Comparison of ENCODE assay signal across 17 cellular contexts in genomic region chr6:5787054-5787720, GRCh38.
DNase-seq lines count a peak whose midpoint lies in the region; ATAC-seq and TF ChIP-seq lines count a peak whose summit lies in the region.
"Had no signal": no experiment of that assay in that cellular context is flagged by ENCODE, and none has a peak within 500 bp of the region (broad histone marks: within the 10 kb centered on the region; RNA-seq: fewer than 3 reads in every experiment).

No MANE protein-coding gene starts in this region.

- peak; percentile 32 to 34 for ATAC-seq in activated T-cell treated with anti-CD3 and anti-CD28 coated beads, Interleukin-2, amount 50 U/mL, for 4 hours
- peak; percentile 82 for ATAC-seq in DND-41 (ENCODE audit: insufficient read depth, low read depth)
- ATAC-seq in naive thymus-derived CD8-positive, alpha-beta T cell = peak; percentile 86 to 93

- H3K79me2 ChIP-seq in DND-41 (ENCODE audit: insufficient read depth, low read length) = no peaks in the 10 kb centered on the region

- intact Hi-C loops in A673 (cut with micrococcal nuclease; ENCODE audit: unreplicated experiment) = no loop called here

- H3K9ac ChIP-seq in DND-41 (ENCODE audit: low read depth, low read length) = no peak overlapping the region

- no TSS peak for BruUV-seq in A673 (replicated peaks; lab: Mats Ljungman, UMichigan)

- POLR2A ChIA-PET in naive thymus-derived CD8-positive, alpha-beta T cell (lab: Charles Lee) = interaction anchor here (0.7 kb wide), 1 partner anchor 316 kb away, joined by 3 read pairs; no protein-coding TSS in a partner anchor
- POLR2A ChIA-PET in A673 (lab: Charles Lee; ENCODE audit: low non-redundant PET) = no interaction called here

- no peak overlapping the region for H3K27ac ChIP-seq in DND-41 (ENCODE audit: low read length)
- no peak overlapping the region for H3K27ac ChIP-seq in WERI-Rb-1
- H3K27ac ChIP-seq in A673 (ENCODE audit: low read depth, low read length, poor library complexity, severe bottlenecking) = no peak overlapping the region
- H3K27ac ChIP-seq: Peyer's patch had no signal

- H4K20me1 ChIP-seq in DND-41 (ENCODE audit: insufficient read depth, low read length) = no peaks in the 10 kb centered on the region

- peaks cover 6% of the 10 kb centered on the region for H3K36me3 Mint-ChIP-seq in activated T-cell treated with anti-CD3 and anti-CD28 coated beads, Interleukin-2, amount 50 U/mL, for 4 hours (ENCODE audit: insufficient read depth)
- no peaks in the 10 kb centered on the region for H3K36me3 Mint-ChIP-seq in naive thymus-derived CD8-positive, alpha-beta T cell

- no peak overlapping the region for H3K4me2 ChIP-seq in DND-41 (ENCODE audit: insufficient read depth, low read length)

- no peaks in the 10 kb centered on the region for H3K36me3 ChIP-seq in DND-41 (ENCODE audit: insufficient read depth, low read length)
- H3K36me3 ChIP-seq in WERI-Rb-1 = no peaks in the 10 kb centered on the region
- no peaks in the 10 kb centered on the region for H3K36me3 ChIP-seq in A673 (ENCODE audit: insufficient read depth, low read length, poor library complexity, severe bottlenecking)
- H3K36me3 ChIP-seq: Peyer's patch had no signal

- H3K9me3 Mint-ChIP-seq in activated T-cell treated with anti-CD3 and anti-CD28 coated beads, Interleukin-2, amount 50 U/mL, for 4 hours = peaks cover 3% of the 10 kb centered on the region
- no peaks in the 10 kb centered on the region for H3K9me3 Mint-ChIP-seq in naive thymus-derived CD8-positive, alpha-beta T cell

- peak overlapping the region in 8 of 10 donors; percentile 17 to 92 (median 72) for H3K27ac Mint-ChIP-seq in naive thymus-derived CD8-positive, alpha-beta T cell

- CTCF ChIA-PET in A673 (lab: Charles Lee) = no interaction called here

- DNase-seq in activated T-cell treated with anti-CD3 and anti-CD28 coated beads, Interleukin-2, amount 50 U/mL, for 4 hours = no peak
- DNase-seq in activated T-cell treated with anti-CD3 and anti-CD28 coated beads, Interleukin-2, amount 50 U/mL, for 1 hour = no peak
- DNase-seq in DND-41 (peak; percentile 43), WERI-Rb-1 (peak; percentile 43), SK-N-DZ (ENCODE audit: low spot score) (no peak), AG08395 (ENCODE audit: low spot score) (no peak), A673 (ENCODE audit: low spot score) (no peak)
- peak in 5 of 10 donors; percentile 12 to 53 (median 25) for DNase-seq in naive thymus-derived CD8-positive, alpha-beta T cell
- DNase-seq: DMS153, H7, NCI-H1092, NCI-H187 treated with DMSO at 0.1 percent for 48 hours, NCI-H446, NCI-H774, Peyer's patch, SIG-M5, SW 1271 had no signal

- H3K9me3 ChIP-seq in DND-41 (ENCODE audit: insufficient read depth, low read length, severe bottlenecking) = no peaks in the 10 kb centered on the region
- H3K9me3 ChIP-seq in WERI-Rb-1 (ENCODE audit: severe bottlenecking) = no peaks in the 10 kb centered on the region
- H3K9me3 ChIP-seq in A673 (ENCODE audit: low read depth, low read length, poor library complexity, severe bottlenecking) = no peaks in the 10 kb centered on the region
- H3K9me3 ChIP-seq: Peyer's patch had no signal

- H3K4me1 Mint-ChIP-seq in activated T-cell treated with anti-CD3 and anti-CD28 coated beads, Interleukin-2, amount 50 U/mL, for 4 hours (ENCODE audit: low read depth) = peaks cover 15% of the 10 kb centered on the region
- peaks cover 13 to 25% (median 24%) of the 10 kb centered on the region in 4 donors for H3K4me1 Mint-ChIP-seq in naive thymus-derived CD8-positive, alpha-beta T cell

- H3K4me1 ChIP-seq in DND-41 (ENCODE audit: insufficient read depth, low read length) (peaks cover 12% of the 10 kb centered on the region), A673 (ENCODE audit: insufficient read depth, low read length, poor library complexity, severe bottlenecking) (no peaks in the 10 kb centered on the region)

- H3K27me3 Mint-ChIP-seq in activated T-cell treated with anti-CD3 and anti-CD28 coated beads, Interleukin-2, amount 50 U/mL, for 4 hours (ENCODE audit: low read depth) = no peaks in the 10 kb centered on the region
- H3K27me3 Mint-ChIP-seq in naive thymus-derived CD8-positive, alpha-beta T cell = no peaks in the 10 kb centered on the region

- no peaks in the 10 kb centered on the region for H3K27me3 ChIP-seq in DND-41 (ENCODE audit: insufficient read depth, low read length, poor library complexity)
- H3K27me3 ChIP-seq in WERI-Rb-1 (ENCODE audit: insufficient read depth, low read depth, severe bottlenecking) = no peaks in the 10 kb centered on the region
- no peaks in the 10 kb centered on the region for H3K27me3 ChIP-seq in A673 (replicated peaks; ENCODE audit: insufficient read depth, low read depth, low read length, poor library complexity)
- H3K27me3 ChIP-seq: Peyer's patch had no signal

- no peak overlapping the region for H3K4me3 Mint-ChIP-seq in activated T-cell treated with anti-CD3 and anti-CD28 coated beads, Interleukin-2, amount 50 U/mL, for 4 hours
- peak overlapping the region in 7 of 10 donors; percentile 4 to 74 (median 53) for H3K4me3 Mint-ChIP-seq in naive thymus-derived CD8-positive, alpha-beta T cell

- TF ChIP-seq CTCF in DND-41 (IDR thresholded peaks at IDR 0.05; ENCODE audit: borderline replicate concordance, extremely low read depth, low read length, poor library complexity, severe bottlenecking) (no peak), WERI-Rb-1 (IDR thresholded peaks at IDR 0.05; ENCODE audit: low read depth, low read length) (no peak), A673 (conservative IDR thresholded peaks at IDR 0.05; ENCODE audit: low read depth, low read length) (no peak)

- no peak overlapping the region for H2AFZ ChIP-seq in DND-41 (ENCODE audit: low read depth, low read length)

- H3K4me3 ChIP-seq in DND-41 (ENCODE audit: low read depth in 1 of 2, low read length in 2 of 2) (no peak overlapping the region), WERI-Rb-1 (ENCODE audit: low read depth, low read length) (no peak overlapping the region), A673 (ENCODE audit: low read depth, low read length, poor library complexity, severe bottlenecking) (no peak overlapping the region)
- H3K4me3 ChIP-seq: Peyer's patch had no signal

Comparison
In these comparisons a context has a peak if more than half of its experiments do, and no peak if none do; other contexts are left out.
1. ATAC-seq: peak in every context shown above with its lines; median percentile 90 in naive thymus-derived CD8-positive, alpha-beta T cell; 82 in DND-41; 33 in activated T-cell treated with anti-CD3 and anti-CD28 coated beads, Interleukin-2, amount 50 U/mL, for 4 hours.
2. DNase-seq: peak in DND-41 (single experiment) and WERI-Rb-1 (single experiment); none in activated T-cell treated with anti-CD3 and anti-CD28 coated beads, Interleukin-2, amount 50 U/mL, for 4 hours (single experiment), activated T-cell treated with anti-CD3 and anti-CD28 coated beads, Interleukin-2, amount 50 U/mL, for 1 hour (single experiment), SK-N-DZ (single experiment), AG08395 (single experiment) and A673 (single experiment).